In genomic region chr12:123150804-123151678, GRCh38 we compare ENCODE assay signal across 8 cellular contexts. TPM values are rescaled to one million over a fixed set of nuclear protein-coding genes. Genes with fewer than 3 reads are reported as not detected.
DNase-seq lines count a peak whose midpoint lies in the region; ATAC-seq and TF ChIP-seq lines count a peak whose summit lies in the region.

Gene PITPNM2 (minus strand): TSS chr12:123151090. CDS start chr12:123034590, 116,500 bp downstream.

- 0% methylated on average over 51 to 130 of the region's 130 CpGs for WGBS in heart right ventricle, 2 donors
- WGBS in psoas muscle, 3 donors: 1% methylated on average over 68 to 130 of the region's 130 CpGs

- peak within 1 kb of the TSS; percentile 70 for H3K4me3 ChIP-seq in AG09309 (ENCODE audit: control insufficient read depth, low read depth, low read length)
- peak within 1 kb of the TSS; percentile 66 to 91 (median 82) for H3K4me3 ChIP-seq in heart right ventricle
- peak within 1 kb of the TSS; percentile 90 for H3K4me3 ChIP-seq in psoas muscle

- ATAC-seq in T-cell (replicated peaks in 1 of 4): peak; percentile 86 to 90 (median 90)
- ATAC-seq in activated naive CD8-positive, alpha-beta T cell treated with anti-CD3 and anti-CD28 coated beads, Interleukin-2, amount 50 U/mL, for 24 hours: peak; percentile 75
- ATAC-seq in heart right ventricle: peak; percentile 69 to 89 (median 78)
- peak; percentile 86 to 92 (median 89) for ATAC-seq in psoas muscle

- no peaks in the 10 kb centered on the region for H3K36me3 Mint-ChIP-seq in T-cell
- peaks cover 24% of the 10 kb centered on the region for H3K36me3 Mint-ChIP-seq in activated naive CD8-positive, alpha-beta T cell treated with anti-CD3 and anti-CD28 coated beads, Interleukin-2, amount 50 U/mL, for 24 hours (ENCODE audit: low read depth)

- peaks cover 0 to 22% (median 8%) of the 10 kb centered on the region in 9 donors for H3K36me3 ChIP-seq in heart right ventricle
- peaks cover 0 to 7% of the 10 kb centered on the region in 2 donors for H3K36me3 ChIP-seq in psoas muscle (ENCODE audit: insufficient read depth in 1 of 2, low read depth in 1 of 2)

- H3K9me3 ChIP-seq in heart right ventricle: no peaks in the 10 kb centered on the region
- H3K9me3 ChIP-seq in psoas muscle: no peaks in the 10 kb centered on the region

- H3K9me3 Mint-ChIP-seq in T-cell: no peaks in the 10 kb centered on the region
- H3K9me3 Mint-ChIP-seq in activated naive CD8-positive, alpha-beta T cell treated with anti-CD3 and anti-CD28 coated beads, Interleukin-2, amount 50 U/mL, for 24 hours: no peaks in the 10 kb centered on the region

- peaks cover 7 to 33% (median 27%) of the 10 kb centered on the region in 9 donors for H3K4me1 ChIP-seq in heart right ventricle
- H3K4me1 ChIP-seq in psoas muscle: peaks cover 7% of the 10 kb centered on the region

- H3K4me3 Mint-ChIP-seq in T-cell: peak within 1 kb of the TSS; percentile 79 to 87 (median 84)
- H3K4me3 Mint-ChIP-seq in activated naive CD8-positive, alpha-beta T cell treated with anti-CD3 and anti-CD28 coated beads, Interleukin-2, amount 50 U/mL, for 24 hours: peak within 1 kb of the TSS; percentile 78

- peaks cover 34 to 40% (median 37%) of the 10 kb centered on the region in 3 donors for H3K4me1 Mint-ChIP-seq in T-cell
- peaks cover 36% of the 10 kb centered on the region for H3K4me1 Mint-ChIP-seq in activated naive CD8-positive, alpha-beta T cell treated with anti-CD3 and anti-CD28 coated beads, Interleukin-2, amount 50 U/mL, for 24 hours

- peak within 1 kb of the TSS; percentile 79 to 82 for H3K27ac Mint-ChIP-seq in T-cell
- H3K27ac Mint-ChIP-seq in activated naive CD8-positive, alpha-beta T cell treated with anti-CD3 and anti-CD28 coated beads, Interleukin-2, amount 50 U/mL, for 24 hours: peak within 1 kb of the TSS; percentile 78

- intact Hi-C loops in heart right ventricle (cut with DNase I) (loop anchor here in 9 of 10 donors (1.0 to 10.0 kb wide), 10 partner anchors 66 to 172 kb away; partner anchors contain the start of genes ARL6IP4 (in 5 of the 9), MPHOSPH9 (in 1 of the 9) and MTRFR (in 1 of the 9)), psoas muscle (cut with DNase I) (loop anchor here (1.0 to 5.0 kb wide), 4 partner anchors 100 to 169 kb away; partner anchors contain the start of gene ARL6IP4 (in 1 of the 2))

- TF ChIP-seq CTCF in AG09309 (IDR thresholded peaks at IDR 0.05; ENCODE audit: control insufficient read depth, insufficient read depth, low read depth, low read length, missing control alignments) (no peak), heart right ventricle (IDR thresholded peaks at IDR 0.05) (peak in 6 of 9 donors; percentile 9 to 48 (median 29)), psoas muscle (IDR thresholded peaks at IDR 0.05) (peak; percentile 49)

- POLR2A ChIA-PET in T-cell (lab: Charles Lee): interaction anchor here (0.5 to 0.6 kb wide), 4 partner anchors 19 to 229 kb away, joined by 3 to 8 read pairs (median 6); no protein-coding TSS in a partner anchor

- no peaks in the 10 kb centered on the region for H3K27me3 Mint-ChIP-seq in T-cell
- H3K27me3 Mint-ChIP-seq in activated naive CD8-positive, alpha-beta T cell treated with anti-CD3 and anti-CD28 coated beads, Interleukin-2, amount 50 U/mL, for 24 hours: no peaks in the 10 kb centered on the region

- CTCF ChIA-PET in T-cell (lab: Charles Lee): interaction anchor here in 1 of 2 donors (0.6 to 1.0 kb wide), 4 partner anchors 75 to 295 kb away, joined by 3 to 5 read pairs (median 4); no protein-coding TSS in a partner anchor

- no peak for DNase-seq in AG09309 (ENCODE audit: low read depth)
- peak; percentile 59 for DNase-seq in GM19238 (ENCODE audit: insufficient read length, low spot score)
- peak; percentile 44 for DNase-seq in HuH-7 (ENCODE audit: low spot score)
- DNase-seq in T-cell: peak; percentile 12 to 70 (median 53)
- DNase-seq in activated naive CD8-positive, alpha-beta T cell treated with anti-CD3 and anti-CD28 coated beads, Interleukin-2, amount 50 U/mL, for 24 hours: peak; percentile 66
- peak; percentile 50 to 74 for DNase-seq in heart right ventricle
- peak; percentile 75 to 81 for DNase-seq in psoas muscle
- DNase-seq in NCI-H446 treated with DMSO at 0.1 percent for 48 hours (lab: John Stamatoyannopoulos, UW): no peak

- H3K27me3 ChIP-seq in heart right ventricle (peaks cover 0 to 12% (median 0%) of the 10 kb centered on the region in 7 donors), psoas muscle (ENCODE audit: insufficient read depth in 3 of 3, low read length in 2 of 3) (no peaks in the 10 kb centered on the region)

- H3K27ac ChIP-seq in heart right ventricle (peak within 1 kb of the TSS; percentile 40 to 92 (median 86)), psoas muscle (peak within 1 kb of the TSS; percentile 72)

RNA-seq across cellular contexts. Expression of gene PITPNM2, which starts in this region (rescaled TPM):
- total RNA-seq in T-cell (10 to 100 TPM; 32.0 to 56.5 (median 34.8) TPM), heart right ventricle (10 to 100 TPM; 13.3 to 32.7 (median 18.7) TPM), psoas muscle (1 to 10 TPM; 4.6 to 7.4 (median 5.8) TPM)
- polyA plus RNA-seq in heart right ventricle (10 to 100 TPM in 1 of 2 donors, 1 to 10 TPM in 1; 5.6 to 16.5 TPM), psoas muscle (1 to 10 TPM; 2.2 to 3.5 (median 3.0) TPM)

Comparison
In these comparisons a context has a peak if more than half of its experiments do, and no peak if none do; other contexts are left out.
1. DNase-seq: peak in GM19238 (single experiment), HuH-7 (single experiment), T-cell (34 of 34), activated naive CD8-positive, alpha-beta T cell treated with anti-CD3 and anti-CD28 coated beads, Interleukin-2, amount 50 U/mL, for 24 hours (single experiment), heart right ventricle (2 of 2) and psoas muscle (2 of 2); none in AG09309 (single experiment) and NCI-H446 treated with DMSO at 0.1 percent for 48 hours (single experiment).
2. Peak in every context shown above with its lines, with median percentiles within 50 percentile points of each other: H3K4me3 ChIP-seq and ATAC-seq.